15 cellular contexts compared by ENCODE assay signal in genomic region chr5:107980923-107981748, GRCh38.
"Had no signal": no experiment of that assay in that cellular context is flagged by ENCODE, and none has a peak within 500 bp of the region (broad histone marks: within the 10 kb centered on the region; RNA-seq: fewer than 3 reads in every experiment).

No MANE protein-coding gene starts in this region.

- DNase-seq: activated CD4-positive, alpha-beta memory T cell treated with anti-CD3 and anti-CD28 coated beads for 36 hours; activated CD8-positive, alpha-beta memory T cell treated with anti-CD3 and anti-CD28 coated beads, Interleukin-2, amount 50 U/mL, for 48 hours; activated gamma-delta T cell; activated naive CD8-positive, alpha-beta T cell treated with anti-CD3 and anti-CD28 coated beads, Interleukin-2, amount 10 ng/mL, durations not matched to agents 7 days and 5 days; aorta; esophagus squamous epithelium; gastrocnemius medialis; heart right ventricle; islet precursor cell; left ventricle myocardium superior; pancreas; T-helper 17 cell; trophoblast cell had no signal

- H3K9me3 ChIP-seq: esophagus squamous epithelium, gastrocnemius medialis, heart right ventricle, pancreas had no signal

- H3K4me3 ChIP-seq: cardiac muscle cell, esophagus squamous epithelium, gastrocnemius medialis, heart right ventricle, neural progenitor cell, pancreas had no signal

- H3K27me3 ChIP-seq: cardiac muscle cell, esophagus squamous epithelium, gastrocnemius medialis, heart right ventricle, neural progenitor cell, pancreas had no signal

- H3K4me3 Mint-ChIP-seq: activated CD4-positive, alpha-beta memory T cell treated with anti-CD3 and anti-CD28 coated beads for 36 hours; neural progenitor cell; T-helper 17 cell had no signal

- H3K36me3 Mint-ChIP-seq: activated CD4-positive, alpha-beta memory T cell treated with anti-CD3 and anti-CD28 coated beads for 36 hours; neural progenitor cell had no signal

- H3K27ac Mint-ChIP-seq: activated CD4-positive, alpha-beta memory T cell treated with anti-CD3 and anti-CD28 coated beads for 36 hours; T-helper 17 cell had no signal

- H3K9me3 Mint-ChIP-seq: activated CD4-positive, alpha-beta memory T cell treated with anti-CD3 and anti-CD28 coated beads for 36 hours; activated naive CD8-positive, alpha-beta T cell treated with anti-CD3 and anti-CD28 coated beads, Interleukin-2, amount 10 ng/mL, durations not matched to agents 7 days and 5 days; neural progenitor cell had no signal

- H3K27ac ChIP-seq: cardiac muscle cell, esophagus squamous epithelium, gastrocnemius medialis, heart right ventricle, neural progenitor cell, pancreas had no signal

- H3K27me3 Mint-ChIP-seq: activated CD4-positive, alpha-beta memory T cell treated with anti-CD3 and anti-CD28 coated beads for 36 hours; activated naive CD8-positive, alpha-beta T cell treated with anti-CD3 and anti-CD28 coated beads, Interleukin-2, amount 10 ng/mL, durations not matched to agents 7 days and 5 days; T-helper 17 cell had no signal
